14 cellular contexts compared by ENCODE assay signal in genomic region chr4:184822356-184822755, GRCh38. TPM values are rescaled to one million over a fixed set of nuclear protein-coding genes. Genes with fewer than 3 reads are reported as not detected.
DNase-seq lines count a peak whose midpoint lies in the region; ATAC-seq, FAIRE-seq and TF ChIP-seq lines count a peak whose summit lies in the region.
"Had no signal": no experiment of that assay in that cellular context is flagged by ENCODE, and none has a peak within 500 bp of the region (broad histone marks: within the 10 kb centered on the region; RNA-seq: fewer than 3 reads in every experiment).

No MANE protein-coding gene starts in this region.

- H3K36me3 ChIP-seq in neutrophil: peaks cover 45% of the 10 kb centered on the region

- H3K36me3 Mint-ChIP-seq in activated CD4-positive, alpha-beta T cell treated with anti-CD3 and anti-CD28 coated beads for 36 hours (ENCODE audit: low read depth): peaks cover 7% of the 10 kb centered on the region
- peaks cover 7% of the 10 kb centered on the region for H3K36me3 Mint-ChIP-seq in natural killer cell treated with Interleukin-12 subunit alpha and Interleukin-12 subunit beta and Interleukin-15 and Interleukin-18, amount 100 ng/mL, for 72 hours
- no peaks in the 10 kb centered on the region for H3K36me3 Mint-ChIP-seq in natural killer cell
- no peaks in the 10 kb centered on the region for H3K36me3 Mint-ChIP-seq in activated CD4-positive, alpha-beta memory T cell treated with anti-CD3 and anti-CD28 coated beads for 36 hours

- no peaks in the 10 kb centered on the region for H3K27me3 ChIP-seq in neutrophil

- intact Hi-C loops in activated CD4-positive, alpha-beta T cell treated with anti-CD3 and anti-CD28 coated beads for 36 hours (cut with DNase I, micrococcal nuclease): loop anchor here (5.0 to 10.0 kb wide), 3 partner anchors 75 to 558 kb away; partner anchors contain the start of gene CENPU (in 1 of the 2)
- intact Hi-C loops in natural killer cell (cut with micrococcal nuclease): loop anchor here (5.0 kb wide), 1 partner anchor 75 kb away; no protein-coding TSS in a partner anchor
- intact Hi-C loops in activated CD4-positive, alpha-beta memory T cell treated with anti-CD3 and anti-CD28 coated beads for 36 hours (cut with micrococcal nuclease): loop anchor here (5.0 to 10.0 kb wide), 5 partner anchors 75 to 1318 kb away; partner anchors contain the start of genes ANKRD37, ING2 and LRP2BP

- no peak overlapping the region for H3K4me3 Mint-ChIP-seq in activated CD4-positive, alpha-beta T cell treated with anti-CD3 and anti-CD28 coated beads for 36 hours
- H3K4me3 Mint-ChIP-seq in natural killer cell treated with Interleukin-12 subunit alpha and Interleukin-12 subunit beta and Interleukin-15 and Interleukin-18, amount 100 ng/mL, for 72 hours: peak overlapping the region; percentile 96
- no peak overlapping the region for H3K4me3 Mint-ChIP-seq in natural killer cell
- no peak overlapping the region for H3K4me3 Mint-ChIP-seq in activated CD4-positive, alpha-beta memory T cell treated with anti-CD3 and anti-CD28 coated beads for 36 hours

- H3K27me3 Mint-ChIP-seq in activated CD4-positive, alpha-beta T cell treated with anti-CD3 and anti-CD28 coated beads for 36 hours: no peaks in the 10 kb centered on the region
- peaks cover 0 to 2% of the 10 kb centered on the region in 2 donors for H3K27me3 Mint-ChIP-seq in natural killer cell treated with Interleukin-12 subunit alpha and Interleukin-12 subunit beta and Interleukin-15 and Interleukin-18, amount 100 ng/mL, for 72 hours
- peaks cover 2% of the 10 kb centered on the region in 2 donors for H3K27me3 Mint-ChIP-seq in natural killer cell (ENCODE audit: low read depth in 2 of 2)
- H3K27me3 Mint-ChIP-seq in activated CD4-positive, alpha-beta memory T cell treated with anti-CD3 and anti-CD28 coated beads for 36 hours: no peaks in the 10 kb centered on the region

- POLR2A ChIA-PET in activated CD4-positive, alpha-beta T cell treated with anti-CD3 and anti-CD28 coated beads for 36 hours (lab: Charles Lee): no interaction called here
- POLR2A ChIA-PET in activated CD4-positive, alpha-beta memory T cell treated with anti-CD3 and anti-CD28 coated beads for 36 hours (lab: Charles Lee): no interaction called here

- peak overlapping the region; percentile 78 to 97 for H3K4me3 ChIP-seq in neutrophil (ENCODE audit: low read depth in 1 of 2, low read length in 1 of 2)

- no peak for FAIRE-seq in GM19239 (lab: Jason Lieb, UNC)
- FAIRE-seq: H54 had no signal

- peak overlapping the region; percentile 25 for H3K27ac Mint-ChIP-seq in activated CD4-positive, alpha-beta T cell treated with anti-CD3 and anti-CD28 coated beads for 36 hours
- no peak overlapping the region for H3K27ac Mint-ChIP-seq in natural killer cell treated with Interleukin-12 subunit alpha and Interleukin-12 subunit beta and Interleukin-15 and Interleukin-18, amount 100 ng/mL, for 72 hours
- no peak overlapping the region for H3K27ac Mint-ChIP-seq in natural killer cell
- H3K27ac Mint-ChIP-seq in activated CD4-positive, alpha-beta memory T cell treated with anti-CD3 and anti-CD28 coated beads for 36 hours: no peak overlapping the region

- H3K27ac ChIP-seq in neutrophil: peak overlapping the region; percentile 96
- H3K27ac ChIP-seq: 22Rv1 had no signal

- no peaks in the 10 kb centered on the region for H3K9me3 Mint-ChIP-seq in activated CD4-positive, alpha-beta T cell treated with anti-CD3 and anti-CD28 coated beads for 36 hours (ENCODE audit: low read depth)
- no peaks in the 10 kb centered on the region for H3K9me3 Mint-ChIP-seq in natural killer cell treated with Interleukin-12 subunit alpha and Interleukin-12 subunit beta and Interleukin-15 and Interleukin-18, amount 100 ng/mL, for 72 hours
- no peaks in the 10 kb centered on the region for H3K9me3 Mint-ChIP-seq in natural killer cell
- no peaks in the 10 kb centered on the region for H3K9me3 Mint-ChIP-seq in activated CD4-positive, alpha-beta memory T cell treated with anti-CD3 and anti-CD28 coated beads for 36 hours

- ATAC-seq in activated CD4-positive, alpha-beta T cell treated with anti-CD3 and anti-CD28 coated beads for 36 hours: no peak
- no peak for ATAC-seq in natural killer cell treated with Interleukin-12 subunit alpha and Interleukin-12 subunit beta and Interleukin-15 and Interleukin-18, amount 100 ng/mL, for 72 hours
- ATAC-seq in natural killer cell: no peak

- peaks cover 50% of the 10 kb centered on the region for H3K4me1 Mint-ChIP-seq in activated CD4-positive, alpha-beta T cell treated with anti-CD3 and anti-CD28 coated beads for 36 hours
- peaks cover 45 to 53% of the 10 kb centered on the region in 2 donors for H3K4me1 Mint-ChIP-seq in natural killer cell treated with Interleukin-12 subunit alpha and Interleukin-12 subunit beta and Interleukin-15 and Interleukin-18, amount 100 ng/mL, for 72 hours (ENCODE audit: low read depth in 2 of 2)
- H3K4me1 Mint-ChIP-seq in natural killer cell: peaks cover 27 to 48% of the 10 kb centered on the region in 2 donors
- H3K4me1 Mint-ChIP-seq in activated CD4-positive, alpha-beta memory T cell treated with anti-CD3 and anti-CD28 coated beads for 36 hours (ENCODE audit: low read depth): peaks cover 50% of the 10 kb centered on the region

- H3K4me1 ChIP-seq in neutrophil (ENCODE audit: control insufficient read depth in 1 of 2, insufficient read depth in 1 of 2, low read depth in 1 of 2, low read length in 1 of 2): peaks cover 65 to 69% of the 10 kb centered on the region in 2 experiments

- no peak for TF ChIP-seq CTCF in natural killer cell (IDR thresholded peaks at IDR 0.05)
- TF ChIP-seq CTCF in neutrophil (IDR thresholded peaks at IDR 0.05): no peak

- H3K9me3 ChIP-seq in neutrophil: no peaks in the 10 kb centered on the region

- CTCF ChIA-PET in activated CD4-positive, alpha-beta T cell treated with anti-CD3 and anti-CD28 coated beads for 36 hours (lab: Charles Lee): interaction anchor here (0.7 kb wide), 1 partner anchor 32 kb away, joined by 3 read pairs; no protein-coding TSS in a partner anchor
- CTCF ChIA-PET in activated CD4-positive, alpha-beta memory T cell treated with anti-CD3 and anti-CD28 coated beads for 36 hours (lab: Charles Lee): no interaction called here

- DNase-seq in activated CD4-positive, alpha-beta T cell treated with anti-CD3 and anti-CD28 coated beads for 36 hours: no peak
- no peak for DNase-seq in activated CD4-positive, alpha-beta T cell treated with anti-CD3 and anti-CD28 coated beads, Interleukin-2, amount 50 U/mL, for 1 hour
- DNase-seq in natural killer cell treated with Interleukin-12 subunit alpha and Interleukin-12 subunit beta and Interleukin-15 and Interleukin-18, amount 100 ng/mL, for 72 hours (ENCODE audit: low spot score): no peak
- DNase-seq in natural killer cell (no peak), NCI-H146 treated with DMSO at 0.1 percent for 48 hours (lab: John Stamatoyannopoulos, UW; ENCODE audit: unreplicated experiment) (no peak), GM19239 (ENCODE audit: insufficient read length, low spot score) (no peak)
- DNase-seq in activated CD4-positive, alpha-beta memory T cell treated with anti-CD3 and anti-CD28 coated beads for 36 hours: no peak
- DNase-seq: Karpas-422, NCI-H1417, NCI-H2029 treated with DMSO at 0.1 percent for 48 hours, NCI-H510A treated with DMSO at 0.1 percent for 48 hours had no signal

RNA-seq across cellular contexts. Expression of gene ACSL1, which starts 3.4 kb away (rescaled TPM):
- total RNA-seq in activated CD4-positive, alpha-beta T cell treated with anti-CD3 and anti-CD28 coated beads for 36 hours: 10 to 100 TPM; 17.1 to 17.2 TPM
- 100 to 1,000 TPM; 110 to 111 TPM for total RNA-seq in natural killer cell treated with Interleukin-12 subunit alpha and Interleukin-12 subunit beta and Interleukin-15 and Interleukin-18, amount 100 ng/mL, for 72 hours
- 10 to 100 TPM; 13.2 to 43.1 (median 13.3) TPM for total RNA-seq in natural killer cell
- total RNA-seq in activated CD4-positive, alpha-beta memory T cell treated with anti-CD3 and anti-CD28 coated beads for 36 hours: 10 to 100 TPM; 22.0 to 22.2 TPM
